Comparison of ENCODE assay signal across 16 cellular contexts in genomic region chr3:185353225-185353624, GRCh38. TPM values are rescaled to one million over a fixed set of nuclear protein-coding genes. Genes with fewer than 3 reads are reported as not detected.
DNase-seq lines count a peak whose midpoint lies in the region; ATAC-seq, FAIRE-seq and TF ChIP-seq lines count a peak whose summit lies in the region.
"Had no signal": no experiment of that assay in that cellular context is flagged by ENCODE, and none has a peak within 500 bp of the region (broad histone marks: within the 10 kb centered on the region; RNA-seq: fewer than 3 reads in every experiment).

No MANE protein-coding gene starts in this region.

- 0 out of 2 replicates have a peak overlapping the region, but pooled peaks have one; percentile 6 for H2AFZ ChIP-seq in K562 (ENCODE audit: low read depth, low read length)
- H2AFZ ChIP-seq: GM23338 had no signal

- H3K4me2 ChIP-seq in K562 (ENCODE audit: insufficient read depth, low read length), result no peak overlapping the region
- H3K4me2 ChIP-seq: BLaER1, GM23338 had no signal

- no peaks in the 10 kb centered on the region for H3K79me2 ChIP-seq in K562 (ENCODE audit: control insufficient read depth, insufficient read depth, low read length)

- H4K20me1 ChIP-seq in K562 (replicated peaks; ENCODE audit: control insufficient read depth, insufficient read depth, low read length), result no peaks in the 10 kb centered on the region
- H4K20me1 ChIP-seq: BLaER1 had no signal

- 44% methylated on average over 5 of the region's 5 CpGs for WGBS in K562 (ENCODE audit: insufficient coverage, low coverage, missing lambda C conversion rate)

- H3K4me1 ChIP-seq in K562 (replicated peaks in 1 of 2; ENCODE audit: control insufficient read depth in 2 of 2, insufficient read depth in 2 of 2, low read length in 2 of 2), result no peaks in the 10 kb centered on the region
- H3K4me1 ChIP-seq: BLaER1, HAP-1 had no signal

- no peaks in the 10 kb centered on the region for H3K9me3 ChIP-seq in K562 (replicated peaks; ENCODE audit: control insufficient read depth, insufficient read depth, low read depth, low read length)
- H3K9me3 ChIP-seq: BLaER1, HAP-1 had no signal

- H3K4me3 ChIP-seq in K562, result no peak overlapping the region
- H3K4me3 ChIP-seq: BLaER1, GM23338, HAP-1 had no signal

- H3K27ac ChIP-seq in K562 (ENCODE audit: extremely low read depth, low read depth, low read length), result no peak overlapping the region
- H3K27ac ChIP-seq: BLaER1 had no signal

- FAIRE-seq in K562 (lab: Jason Lieb, UNC), result no peak

- CTCF ChIA-PET in K562 (lab: Yijun Ruan, JAX; ENCODE audit: low intra/inter-chr PET ratio), result interaction anchor here (0.8 kb wide), 1 partner anchor 222 kb away, joined by 3 read pairs; no protein-coding TSS in a partner anchor

- H3K9me1 ChIP-seq in K562 (ENCODE audit: control insufficient read depth, insufficient read depth, low read length), result no peaks in the 10 kb centered on the region

- POLR2A ChIA-PET in K562 (lab: Yijun Ruan, JAX), result interaction anchor here (0.6 kb wide), 1 partner anchor 231 kb away, joined by 3 read pairs; no protein-coding TSS in a partner anchor

- in situ Hi-C loops in K562 (cut with MboI), result no loop called here

- no peak for TF ChIP-seq EP300 in K562 (IDR thresholded peaks at IDR 0.05; ENCODE audit: low read length)

- BruUV-seq in K562 (replicated peaks; lab: Mats Ljungman, UMichigan), result no TSS peak

- no peak for TF ChIP-seq RAD21 in K562 (CRISPR knock-in tag; conservative IDR thresholded peaks at IDR 0.05 in 1 of 2, IDR thresholded peaks at IDR 0.05 in 1 of 2)

- TF ChIP-seq CTCF in K562 (IDR thresholded peaks at IDR 0.05 in 2 of 3, conservative IDR thresholded peaks at IDR 0.05 in 1 of 3; ENCODE audit: insufficient read depth in 2 of 3, low read depth in 1 of 3, low read length in 3 of 3), result no peak

- H3K9ac ChIP-seq in K562 (ENCODE audit: insufficient read depth in 1 of 2, low read depth in 2 of 2, low read length in 2 of 2), result no peak overlapping the region
- H3K9ac ChIP-seq: BLaER1 had no signal

- no peaks in the 10 kb centered on the region for H3K36me3 ChIP-seq in K562 (ENCODE audit: control insufficient read depth, insufficient read depth, low read length)
- H3K36me3 ChIP-seq: BLaER1, HAP-1 had no signal

- intact Hi-C loops in K562 (cut with micrococcal nuclease), result loop anchor here (5.0 kb wide), 1 partner anchor 204 kb away; no protein-coding TSS in a partner anchor

- H3K27me3 ChIP-seq in K562 (ENCODE audit: control insufficient read depth in 2 of 2, insufficient read depth in 2 of 2, low read length in 2 of 2), result peaks cover 0 to 5% of the 10 kb centered on the region in 2 experiments; a peak in 1 of 5 replicates
- H3K27me3 ChIP-seq: BLaER1 had no signal

- ATAC-seq in K562 (no peak), left lobe of liver (peak; percentile 34), GM19328 (IDR thresholded peaks at IDR 0.05; ENCODE audit: unreplicated experiment) (no peak)

- DNase-seq in NCI-H69 (lab: John Stamatoyannopoulos, UW), result peak; percentile 11
- DNase-seq in K562 (ENCODE audit: extremely low read depth in 1 of 4, low spot score in 3 of 4), result no peak
- DNase-seq in left lobe of liver (ENCODE audit: low spot score), result no peak
- no peak for DNase-seq in Ammon's horn (ENCODE audit: low spot score)
- DNase-seq in activated effector memory CD4-positive, alpha-beta T cell treated with Interleukin-2 at 50 U/mL for 16 hours, result no peak
- no peak for DNase-seq in stimulated activated CD4-positive, alpha-beta T cell treated with anti-CD3 and anti-CD28 coated beads, Interleukin-4, amount 100 ng/mL, for 4 hours
- DNase-seq: CD4-positive, alpha-beta T cell; CD8-positive, alpha-beta memory T cell; DMS53; DMS79 treated with DMSO at 0.1 percent for 48 hours; GF-D8; HFFc6 had no signal

- no peak for TF ChIP-seq POLR2A in K562 (conservative IDR thresholded peaks at IDR 0.05)

TF ChIP-seq in K562, 482 proteins besides CTCF, POLR2A, EP300 and RAD21:
- TF ChIP-seq CTCFL (IDR thresholded peaks at IDR 0.05; ENCODE audit: borderline replicate concordance, insufficient read depth, low read depth, low read length, poor library complexity, severe bottlenecking), result no peak
- 0 out of 2 replicates have a peak, but pooled peaks have one; percentile 24 for TF ChIP-seq PKNOX1 (IDR thresholded peaks at IDR 0.05)

RNA-seq across cellular contexts. Expression of gene MAP3K13, which starts 9.7 kb away (rescaled TPM):
- total RNA-seq in K562 (2011; cell fraction: chromatin; rRNA removed; ENCODE audit: low replicate concordance), result 1.4 and 2.4 TPM in 2 replicates
- 0.33 and 0.53 TPM in 2 replicates for total RNA-seq in K562 (2011; cell fraction: nucleolus; rRNA removed)
- total RNA-seq in K562 (2011; cell fraction: nucleoplasm; rRNA removed), result 0.44 and 0.92 TPM in 2 replicates
- total RNA-seq in K562 (2014; rRNA removed), result not detected in 2 replicates
- total RNA-seq in K562 (2014; rRNA removed; fragmentation: Illumina TruSeq; extraction: Trizol), result 0.03 and 0.15 TPM in 2 replicates
- 0.04 TPM in 1 of 2 replicates, not detected in the other for total RNA-seq in K562 (2015; rRNA removed; fragmentation: Illumina TruSeq; extraction: Trizol)
- total RNA-seq in K562 (2021), result 0.20 and 0.98 TPM in 2 replicates
- polyA plus RNA-seq in K562 (2011; rRNA removed), result 0.14 and 0.32 TPM in 2 replicates
- polyA plus RNA-seq in K562 (2011; cell fraction: cytosol; rRNA removed), result 0.06 and 0.40 TPM in 2 replicates
- 0.09 and 0.48 TPM in 2 replicates for polyA plus RNA-seq in K562 (2011; cell fraction: nucleus; rRNA removed)
- 0.25 and 0.69 TPM in 2 replicates for polyA plus RNA-seq in K562 (2012)
- 0.13 TPM in 1 of 2 replicates, not detected in the other for polyA plus RNA-seq in K562 (2014; fragmentation: Illumina TruSeq; extraction: Trizol)
- under 1 TPM; 0.13 to 0.20 TPM for polyA plus RNA-seq in K562 (2014; fragmentation: Nextera tagmentation; extraction: Ambion mirVana)
- polyA plus RNA-seq in K562 (2014; rRNA removed), result not detected in 2 replicates
- polyA minus RNA-seq in K562 (2011; rRNA and poly(A)+ RNA removed), result 5.0 and 5.3 TPM in 2 replicates
- polyA minus RNA-seq in K562 (2011; cell fraction: cytosol; rRNA and poly(A)+ RNA removed), result 0.91 and 1.3 TPM in 2 replicates
- polyA minus RNA-seq in K562 (2011; cell fraction: nucleus; rRNA and poly(A)+ RNA removed), result 0.67 and 0.78 TPM in 2 replicates
- 20.0 TPM for total RNA-seq in left lobe of liver
